In genomic region chr12:7439579-7440505, GRCh38 we compare ENCODE assay signal across 8 cellular contexts. TPM values are rescaled to one million over a fixed set of nuclear protein-coding genes. Genes with fewer than 3 reads are reported as not detected.
A peak's percentile ranks its signal among the peaks of the same experiment; 100 is the strongest.
DNase-seq lines count a peak whose midpoint lies in the region; ATAC-seq, FAIRE-seq and TF ChIP-seq lines count a peak whose summit lies in the region.

No MANE protein-coding gene starts in this region.

- peak overlapping the region; percentile 80 for H3K4me2 ChIP-seq in astrocyte (ENCODE audit: low read length)

- FAIRE-seq in astrocyte (lab: Jason Lieb, UNC) = no peak

- no peaks in the 10 kb centered on the region for H4K20me1 ChIP-seq in astrocyte (ENCODE audit: insufficient read depth, low read length)

- no peaks in the 10 kb centered on the region for H3K36me3 Mint-ChIP-seq in astrocyte (ENCODE audit: low read depth, unreplicated experiment)

- peak; percentile 68 for DNase-seq in AG10803 (ENCODE audit: low read depth)
- DNase-seq in NCI-H82 (lab: John Stamatoyannopoulos, UW) = peak; percentile 70
- peak; percentile 45 for DNase-seq in astrocyte (ENCODE audit: low read depth)
- peak; percentile 11 to 35 for DNase-seq in stimulated activated CD4-positive, alpha-beta T cell treated with anti-CD3 and anti-CD28 coated beads, Interleukin-1b, Interleukin-23, amount 100 ng/mL, for 4 hours (ENCODE audit: low read depth in 2 of 2)
- no peak for DNase-seq in DMS153 (lab: John Stamatoyannopoulos, UW)

- no peaks in the 10 kb centered on the region for H3K27me3 ChIP-seq in astrocyte (ENCODE audit: insufficient read depth, low read length)
- peaks cover 11% of the 10 kb centered on the region; the same call in 1 of the 2 replicates for H3K27me3 ChIP-seq in iPS-20b (ENCODE audit: insufficient read depth, low read length)

- no peak for TF ChIP-seq CTCF in AG10803 (conservative IDR thresholded peaks at IDR 0.05; ENCODE audit: low read length)
- TF ChIP-seq CTCF in astrocyte (IDR thresholded peaks at IDR 0.05; ENCODE audit: insufficient read depth, low read depth, low read length) = no peak

- H3K4me3 Mint-ChIP-seq in astrocyte (ENCODE audit: unreplicated experiment) = peak overlapping the region; percentile 86

- H3K9ac ChIP-seq in astrocyte (ENCODE audit: low read length) (peak overlapping the region; percentile 48), iPS-20b (ENCODE audit: low read depth, low read length) (peak overlapping the region; percentile 48; the same call in 1 of the 2 replicates)

- peak overlapping the region; percentile 48 for H3K27ac Mint-ChIP-seq in astrocyte (ENCODE audit: unreplicated experiment)

- no peaks in the 10 kb centered on the region for H3K27me3 Mint-ChIP-seq in astrocyte (ENCODE audit: low read depth, unreplicated experiment)

- H3K27ac ChIP-seq in astrocyte (ENCODE audit: low read depth, low read length) (no peak overlapping the region), iPS-20b (ENCODE audit: low read length) (no peak overlapping the region)

- peaks cover 5% of the 10 kb centered on the region for H3K9me3 Mint-ChIP-seq in astrocyte (ENCODE audit: unreplicated experiment)

- ATAC-seq in GM19324 (IDR thresholded peaks at IDR 0.05; ENCODE audit: low FRiP score, unreplicated experiment) (no peak), HG02678 (IDR thresholded peaks at IDR 0.05; ENCODE audit: unreplicated experiment) (no peak)

- peak overlapping the region; percentile 84 for H2AFZ ChIP-seq in astrocyte (ENCODE audit: low read depth, low read length)

- no peaks in the 10 kb centered on the region for H3K79me2 ChIP-seq in astrocyte (ENCODE audit: insufficient read depth, low read length)

- H3K4me1 Mint-ChIP-seq in astrocyte (ENCODE audit: low read depth, unreplicated experiment) = no peaks in the 10 kb centered on the region

- H3K36me3 ChIP-seq in astrocyte (ENCODE audit: insufficient read depth, low read length) = no peaks in the 10 kb centered on the region
- no peaks in the 10 kb centered on the region for H3K36me3 ChIP-seq in iPS-20b (ENCODE audit: insufficient read depth, low read depth, low read length)

- peak overlapping the region; percentile 58 for H3K4me3 ChIP-seq in AG10803 (ENCODE audit: low read length)
- peak overlapping the region; percentile 59 for H3K4me3 ChIP-seq in astrocyte (ENCODE audit: insufficient read depth, low read depth, low read length)
- peak overlapping the region; percentile 61 for H3K4me3 ChIP-seq in iPS-20b (ENCODE audit: low read length)

- H3K9me3 ChIP-seq in astrocyte (ENCODE audit: insufficient read depth, low read depth, low read length) (no peaks in the 10 kb centered on the region), iPS-20b (ENCODE audit: insufficient read depth, low read depth, low read length) (no peaks in the 10 kb centered on the region; the same call in 1 of the 2 replicates)

- H3K4me1 ChIP-seq in astrocyte (ENCODE audit: insufficient read depth, low read length) (no peaks in the 10 kb centered on the region), iPS-20b (ENCODE audit: insufficient read depth, low read length) (no peaks in the 10 kb centered on the region)

RNA-seq across cellular contexts. Expression of gene CD163L1, which starts 4.1 kb away (rescaled TPM):
- 1.3 and 1.6 TPM in 2 replicates for total RNA-seq in astrocyte
